Comparison of ENCODE assay signal across 8 cellular contexts in genomic region chr9:112486221-112487007, GRCh38. TPM values are rescaled to one million over a fixed set of nuclear protein-coding genes. Genes with fewer than 3 reads are reported as not detected.
DNase-seq lines count a peak whose midpoint lies in the region; ATAC-seq and TF ChIP-seq lines count a peak whose summit lies in the region.

Gene KIAA1958, plus strand, starts transcription at chr9:112486827. Its CDS starts 87,254 bp downstream, at chr9:112574081.

- H3K36me3 Mint-ChIP-seq in activated B cell treated with CpG ODN at 0.5 μM for 24 hours (ENCODE audit: low read depth), result peaks cover 9% of the 10 kb centered on the region
- peaks cover 6% of the 10 kb centered on the region for H3K36me3 Mint-ChIP-seq in central memory CD8-positive, alpha-beta T cell (ENCODE audit: insufficient read depth)

- H3K9me3 ChIP-seq in A673 (ENCODE audit: low read depth, low read length, poor library complexity, severe bottlenecking), result no peaks in the 10 kb centered on the region

- no peaks in the 10 kb centered on the region for H3K27me3 Mint-ChIP-seq in activated B cell treated with CpG ODN at 0.5 μM for 24 hours
- H3K27me3 Mint-ChIP-seq in central memory CD8-positive, alpha-beta T cell, result no peaks in the 10 kb centered on the region

- intact Hi-C loops in A673 (cut with micrococcal nuclease; ENCODE audit: unreplicated experiment) (no loop called here), activated B cell treated with CpG ODN at 0.5 μM for 24 hours (cut with micrococcal nuclease) (loop anchor here (1.0 to 10.0 kb wide), 10 partner anchors 106 to 1002 kb away; partner anchors contain the start of genes DNAJC25, ECPAS, FKBP15 and HSDL2)

- H3K4me3 ChIP-seq in A673 (ENCODE audit: low read depth, low read length, poor library complexity, severe bottlenecking) (peak within 1 kb of the TSS; percentile 72), kidney epithelial cell (ENCODE audit: low read depth, low read length) (peak within 1 kb of the TSS; percentile 94)

- peak within 1 kb of the TSS; percentile 88 for H3K27ac ChIP-seq in A673 (ENCODE audit: low read depth, low read length, poor library complexity, severe bottlenecking)

- peak; percentile 96 for TF ChIP-seq POLR2A in GM18526 (IDR thresholded peaks at IDR 0.05; ENCODE audit: extremely low read depth, insufficient read length)

- peaks cover 19% of the 10 kb centered on the region for H3K4me1 Mint-ChIP-seq in activated B cell treated with CpG ODN at 0.5 μM for 24 hours
- peaks cover 18% of the 10 kb centered on the region for H3K4me1 Mint-ChIP-seq in central memory CD8-positive, alpha-beta T cell

- POLR2A ChIA-PET in A673 (lab: Charles Lee; ENCODE audit: low non-redundant PET), result interaction anchor here (0.5 kb wide), 1 partner anchor 1508 kb away, joined by 4 read pairs; no protein-coding TSS in a partner anchor
- POLR2A ChIA-PET in activated B cell treated with CpG ODN at 0.5 μM for 24 hours (lab: Charles Lee), result interaction anchor here (0.6 to 2.8 kb wide), 12 partner anchors 29 to 1003 kb away, joined by 3 to 23 read pairs (median 4); partner anchors contain the start of genes HSDL2, INIP, PTBP3 and SNX30

- peak within 1 kb of the TSS; percentile 89 for H3K27ac Mint-ChIP-seq in activated B cell treated with CpG ODN at 0.5 μM for 24 hours
- peak within 1 kb of the TSS; percentile 86 for H3K27ac Mint-ChIP-seq in central memory CD8-positive, alpha-beta T cell (ENCODE audit: low read depth)

- no peaks in the 10 kb centered on the region for H3K27me3 ChIP-seq in A673 (replicated peaks; ENCODE audit: insufficient read depth, low read depth, low read length, poor library complexity)
- H3K27me3 ChIP-seq in kidney epithelial cell (ENCODE audit: control insufficient read depth, insufficient read depth, low read length), result no peaks in the 10 kb centered on the region

- BruUV-seq in A673 (replicated peaks; lab: Mats Ljungman, UMichigan), result no TSS peak

- ATAC-seq in HG03064 (IDR thresholded peaks at IDR 0.05; ENCODE audit: low read depth, unreplicated experiment), result peak; percentile 86
- ATAC-seq in activated B cell treated with CpG ODN at 0.5 μM for 24 hours (ENCODE audit: low read depth), result peak; percentile 89
- peak; percentile 79 for ATAC-seq in central memory CD8-positive, alpha-beta T cell (replicated peaks; ENCODE audit: extremely low read depth, poor library complexity, severe bottlenecking)

- H3K4me3 Mint-ChIP-seq in activated B cell treated with CpG ODN at 0.5 μM for 24 hours, result peak within 1 kb of the TSS; percentile 97
- H3K4me3 Mint-ChIP-seq in central memory CD8-positive, alpha-beta T cell, result peak within 1 kb of the TSS; percentile 94

- H3K4me1 ChIP-seq in A673 (ENCODE audit: insufficient read depth, low read length, poor library complexity, severe bottlenecking), result peaks cover 33% of the 10 kb centered on the region

- CTCF ChIA-PET in A673 (lab: Charles Lee) (no interaction called here), activated B cell treated with CpG ODN at 0.5 μM for 24 hours (lab: Charles Lee) (interaction anchor here (1.7 kb wide), 1 partner anchor 306 kb away, joined by 6 read pairs; no protein-coding TSS in a partner anchor)

- no peak for TF ChIP-seq CTCF in A673 (conservative IDR thresholded peaks at IDR 0.05; ENCODE audit: low read depth, low read length)
- TF ChIP-seq CTCF in activated B cell treated with CpG ODN at 0.5 μM for 24 hours (IDR thresholded peaks at IDR 0.05), result no peak
- TF ChIP-seq CTCF in kidney epithelial cell (IDR thresholded peaks at IDR 0.05; ENCODE audit: insufficient read depth, low read length, poor library complexity, severe bottlenecking), result no peak

- H3K36me3 ChIP-seq in A673 (ENCODE audit: insufficient read depth, low read length, poor library complexity, severe bottlenecking), result no peaks in the 10 kb centered on the region
- H3K36me3 ChIP-seq in kidney epithelial cell (ENCODE audit: control insufficient read depth, insufficient read depth, low read length), result no peaks in the 10 kb centered on the region

- DNase-seq in A673 (ENCODE audit: low spot score) (peak; percentile 93), NCI-H2107 treated with DMSO at 0.1 percent for 48 hours (lab: John Stamatoyannopoulos, UW; ENCODE audit: unreplicated experiment) (peak; percentile 10), activated B cell treated with CpG ODN at 0.5 μM for 24 hours (peak; percentile 75), kidney epithelial cell (ENCODE audit: low read depth) (peak; percentile 50)
- DNase-seq in central memory CD8-positive, alpha-beta T cell (ENCODE audit: low spot score in 2 of 2), result peak; percentile 57 to 58
- peak; percentile 84 to 85 for DNase-seq in stimulated activated CD4-positive, alpha-beta T cell treated with anti-CD3 and anti-CD28 coated beads, Interleukin-15, amount 100 ng/mL, for 48 hours (ENCODE audit: low read depth in 2 of 2)

- no peaks in the 10 kb centered on the region for H3K9me3 Mint-ChIP-seq in activated B cell treated with CpG ODN at 0.5 μM for 24 hours
- H3K9me3 Mint-ChIP-seq in central memory CD8-positive, alpha-beta T cell, result no peaks in the 10 kb centered on the region

RNA-seq across cellular contexts. Expression of gene KIAA1958, which starts in this region (rescaled TPM):
- total RNA-seq in A673 (2021) (28.6 and 30.7 TPM in 2 replicates), activated B cell treated with CpG ODN at 0.5 μM for 24 hours (5.8 and 7.4 TPM in 2 replicates), kidney epithelial cell (7.1 and 7.5 TPM in 2 replicates)

Comparison
In these comparisons a context has a peak if more than half of its experiments do, and no peak if none do; other contexts are left out.
1. Peak in every context shown above with its lines: DNase-seq, ATAC-seq, H3K4me3 ChIP-seq and H3K27ac ChIP-seq.
2. DNase-seq: peak in every context shown above with its lines; median percentile 93 in A673; 84 in stimulated activated CD4-positive, alpha-beta T cell treated with anti-CD3 and anti-CD28 coated beads, Interleukin-15, amount 100 ng/mL, for 48 hours; 75 in activated B cell treated with CpG ODN at 0.5 μM for 24 hours; 58 in central memory CD8-positive, alpha-beta T cell; 50 in kidney epithelial cell; 10 in NCI-H2107 treated with DMSO at 0.1 percent for 48 hours.